ENCODE assay signal across 8 cellular contexts in the genomic region with DNA sequence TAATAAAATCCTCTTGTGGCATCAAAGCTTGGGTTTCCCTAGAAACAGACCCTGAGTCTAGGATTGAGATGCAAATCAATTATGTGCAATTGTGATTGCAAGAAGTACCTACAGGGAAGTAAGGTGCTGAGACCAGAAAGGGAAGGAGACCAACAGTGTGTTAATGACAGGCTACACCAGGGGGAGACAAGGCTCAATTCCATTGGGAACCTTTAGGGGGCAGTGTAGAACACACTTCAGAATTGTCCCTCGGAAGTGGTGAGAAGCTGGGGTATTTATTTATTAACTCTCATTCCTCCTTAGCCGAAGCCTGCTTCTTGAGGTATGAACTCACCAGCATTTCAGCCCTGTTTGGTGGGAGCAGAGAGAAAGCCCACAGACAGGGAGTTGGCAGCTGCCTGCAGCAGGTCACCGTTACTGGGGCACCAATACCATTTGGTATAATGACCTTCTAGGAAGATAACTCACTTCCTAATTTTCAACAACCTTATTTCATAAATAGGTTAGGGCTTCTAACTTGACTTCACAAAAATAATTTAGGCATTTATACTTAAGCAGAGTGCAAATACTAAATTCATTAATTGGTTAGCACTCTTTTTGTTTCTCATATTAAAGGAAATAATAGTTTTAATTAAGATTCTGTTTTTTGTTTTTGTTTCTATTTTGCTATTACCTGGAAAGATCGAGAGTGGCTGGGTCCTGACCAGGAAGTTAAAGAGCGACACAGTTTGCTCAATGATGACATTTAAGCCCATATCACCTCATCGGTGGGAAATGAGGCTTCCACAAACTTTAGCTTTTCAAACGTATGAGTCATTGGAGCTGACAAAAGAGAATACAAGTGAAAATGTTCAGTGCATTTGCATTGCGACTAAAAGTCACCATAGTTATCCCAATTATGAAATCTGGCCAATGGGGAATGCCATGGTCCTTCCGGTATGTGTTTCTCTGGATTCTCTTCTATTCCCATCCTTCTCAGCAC.
A peak's percentile ranks its signal among the peaks of the same experiment; 100 is the strongest.
DNase-seq lines count a peak whose midpoint lies in the region; ATAC-seq and TF ChIP-seq lines count a peak whose summit lies in the region.

No MANE protein-coding gene starts in this region.

- H3K27ac ChIP-seq in neutrophil: no peak overlapping the region

- H3K27me3 ChIP-seq in neutrophil: no peaks in the 10 kb centered on the region

- H3K4me1 ChIP-seq in neutrophil (ENCODE audit: control insufficient read depth in 1 of 2, insufficient read depth in 1 of 2, low read depth in 1 of 2, low read length in 1 of 2): no peaks in the 10 kb centered on the region

- ATAC-seq in GM19023 (IDR thresholded peaks at IDR 0.05; ENCODE audit: unreplicated experiment) (peak; percentile 88), GM18517 (IDR thresholded peaks at IDR 0.05; ENCODE audit: unreplicated experiment) (no peak)

- no peaks in the 10 kb centered on the region for H3K36me3 ChIP-seq in neutrophil

- no peak for TF ChIP-seq CTCF in fibroblast of pulmonary artery (IDR thresholded peaks at IDR 0.05; ENCODE audit: low read length, missing control alignments)
- peak; percentile 41 for TF ChIP-seq CTCF in neutrophil (IDR thresholded peaks at IDR 0.05)

- DNase-seq in D341Med (ENCODE audit: low spot score) (peak; percentile 66), SW480 (ENCODE audit: low spot score) (peak; percentile 46), fibroblast of pulmonary artery (ENCODE audit: low read depth) (peak; percentile 74), cortex of kidney (lab: John Stamatoyannopoulos, UW) (no peak)
- DNase-seq in Jurkat, Clone E6-1 (ENCODE audit: low read depth, low spot score): peak; percentile 70

- no peaks in the 10 kb centered on the region for H3K9me3 ChIP-seq in neutrophil

- H3K4me3 ChIP-seq in Jurkat, Clone E6-1 (ENCODE audit: low read length): no peak overlapping the region
- H3K4me3 ChIP-seq in fibroblast of pulmonary artery (replicated peaks; ENCODE audit: low read depth, low read length): no peak overlapping the region
- no peak overlapping the region for H3K4me3 ChIP-seq in neutrophil (ENCODE audit: low read depth in 1 of 2, low read length in 1 of 2)
